Comparison of ENCODE assay signal across 8 cellular contexts in genomic region chr17:3890082-3890892, GRCh38. TPM values are rescaled to one million over a fixed set of nuclear protein-coding genes. Genes with fewer than 3 reads are reported as not detected.
A peak's percentile ranks its signal among the peaks of the same experiment; 100 is the strongest.
DNase-seq lines count a peak whose midpoint lies in the region; ATAC-seq and TF ChIP-seq lines count a peak whose summit lies in the region.

No MANE protein-coding gene starts in this region.

- H3K79me1 ChIP-seq in trophoblast cell (ENCODE audit: low read length) = peaks cover 2% of the 10 kb centered on the region

- no peak overlapping the region for H3K14ac ChIP-seq in trophoblast cell (ENCODE audit: low read length)

- no peak overlapping the region for H4K12ac ChIP-seq in trophoblast cell (ENCODE audit: low read depth, low read length)

- no peak overlapping the region for H2BK12ac ChIP-seq in trophoblast cell (ENCODE audit: low read length)

- H3K36me3 Mint-ChIP-seq in Caco-2 (ENCODE audit: insufficient read depth, unreplicated experiment) = peaks cover 8% of the 10 kb centered on the region

- H3K23ac ChIP-seq in trophoblast cell (ENCODE audit: low read length) = no peak overlapping the region

- H2BK5ac ChIP-seq in trophoblast cell (ENCODE audit: low read depth, low read length, poor library complexity) = no peak overlapping the region

- H3K36me3 ChIP-seq in SJSA1 = peaks cover 18% of the 10 kb centered on the region
- H3K36me3 ChIP-seq in trophoblast cell (ENCODE audit: control insufficient read depth in 1 of 2, insufficient read depth in 2 of 2, low read length in 2 of 2) = no peaks in the 10 kb centered on the region
- H3K36me3 ChIP-seq in Caco-2 (ENCODE audit: control insufficient read depth, insufficient read depth, low read length) = no peaks in the 10 kb centered on the region

- H3K4me3 ChIP-seq in SJSA1 = no peak overlapping the region
- H3K4me3 ChIP-seq in epithelial cell of proximal tubule (ENCODE audit: low read depth, low read length) = no peak overlapping the region
- no peak overlapping the region for H3K4me3 ChIP-seq in trophoblast cell (ENCODE audit: low read depth, low read length)
- no peak overlapping the region for H3K4me3 ChIP-seq in Caco-2 (ENCODE audit: low read depth, low read length)

- H4K8ac ChIP-seq in trophoblast cell (ENCODE audit: low read depth, low read length) = no peak overlapping the region

- peaks cover 9% of the 10 kb centered on the region for H3K4me1 Mint-ChIP-seq in Caco-2 (ENCODE audit: low read depth, unreplicated experiment)

- in situ Hi-C loops in G401 (cut with HindIII; ENCODE audit: low sequenced_read_pairs) = no loop called here

- H2AK5ac ChIP-seq in trophoblast cell (ENCODE audit: low read length) = no peak overlapping the region

- no peak overlapping the region for H3K9ac ChIP-seq in trophoblast cell (ENCODE audit: low read length)

- H3K27me3 ChIP-seq in SJSA1 (replicated peaks) (no peaks in the 10 kb centered on the region), trophoblast cell (ENCODE audit: insufficient read depth, low read length) (peaks cover 16% of the 10 kb centered on the region), Caco-2 (replicated peaks; ENCODE audit: control insufficient read depth, insufficient read depth, low read length) (no peaks in the 10 kb centered on the region)

- WGBS in trophoblast cell (ENCODE audit: extremely low coverage, insufficient coverage, insufficient read length) = no CpG with 5 or more reads among the region's 22 CpGs

- H3K27ac Mint-ChIP-seq in Caco-2 (ENCODE audit: unreplicated experiment) = no peak overlapping the region

- no peaks in the 10 kb centered on the region for H3K79me2 ChIP-seq in trophoblast cell (ENCODE audit: control insufficient read depth, insufficient read depth, low read length, poor library complexity)

- H3K4ac ChIP-seq in trophoblast cell (ENCODE audit: low read depth, low read length) = no peak overlapping the region

- ATAC-seq in GM18505 (IDR thresholded peaks at IDR 0.05; ENCODE audit: unreplicated experiment) = no peak
- no peak for ATAC-seq in HG02763 (IDR thresholded peaks at IDR 0.05; ENCODE audit: unreplicated experiment)

- H3K9me3 Mint-ChIP-seq in Caco-2 (ENCODE audit: unreplicated experiment) = no peaks in the 10 kb centered on the region

- BruUV-seq in Caco-2 (replicated peaks; lab: Mats Ljungman, UMichigan) = no TSS peak

- H3K4me2 ChIP-seq in trophoblast cell (ENCODE audit: low read length) = no peak overlapping the region

- peaks cover 91% of the 10 kb centered on the region for H3K4me1 ChIP-seq in SJSA1 (replicated peaks)
- H3K4me1 ChIP-seq in trophoblast cell (ENCODE audit: control insufficient read depth in 1 of 2, insufficient read depth in 2 of 2, low read length in 2 of 2) = peaks cover 4 to 14% of the 10 kb centered on the region in 2 experiments
- peaks cover 7% of the 10 kb centered on the region; the same call in 1 of the 2 replicates for H3K4me1 ChIP-seq in Caco-2

- no peaks in the 10 kb centered on the region for H3K9me3 ChIP-seq in SJSA1 (replicated peaks)
- peaks cover 5% of the 10 kb centered on the region for H3K9me3 ChIP-seq in trophoblast cell (ENCODE audit: insufficient read depth, low read depth, low read length)
- no peaks in the 10 kb centered on the region for H3K9me3 ChIP-seq in Caco-2

- intact Hi-C loops in Caco-2 (cut with micrococcal nuclease; ENCODE audit: unreplicated experiment) = no loop called here

- H3K18ac ChIP-seq in trophoblast cell (ENCODE audit: low read length) = no peak overlapping the region

- no peak overlapping the region for H4K91ac ChIP-seq in trophoblast cell (ENCODE audit: low read depth, low read length)

- no peaks in the 10 kb centered on the region for H3K27me3 Mint-ChIP-seq in Caco-2 (ENCODE audit: insufficient read depth, unreplicated experiment)

- POLR2A ChIA-PET in Caco-2 (lab: Charles Lee) = no interaction called here

- no peak for TF ChIP-seq CTCF in epithelial cell of proximal tubule (conservative IDR thresholded peaks at IDR 0.05; ENCODE audit: low read depth, low read length)
- TF ChIP-seq CTCF in Caco-2 (IDR thresholded peaks at IDR 0.05; ENCODE audit: insufficient read depth in 1 of 2, low read depth in 1 of 2, low read length in 1 of 2, severe bottlenecking in 1 of 2, unreplicated experiment in 1 of 2) = no peak

- DNase-seq in 8988T (peak; percentile 95), G401 (ENCODE audit: low spot score) (peak; percentile 82), SJSA1 (ENCODE audit: low read depth in 1 of 2, low spot score in 2 of 2) (peak; percentile 98 to 100), epithelial cell of proximal tubule (ENCODE audit: low read depth) (peak; percentile 48), trophoblast cell (peak; percentile 4 to 7), Caco-2 (no peak)

- peak overlapping the region; percentile 84 for H3K27ac ChIP-seq in SJSA1
- no peak overlapping the region for H3K27ac ChIP-seq in trophoblast cell (ENCODE audit: low read depth, low read length)

- H2BK120ac ChIP-seq in trophoblast cell (ENCODE audit: insufficient read depth, low read length, poor library complexity) = no peak overlapping the region

- no peak overlapping the region for H2AFZ ChIP-seq in trophoblast cell (ENCODE audit: insufficient read depth, low read length, poor library complexity)

- TF ChIP-seq POLR2A in GM18505 (IDR thresholded peaks at IDR 0.05; ENCODE audit: borderline replicate concordance, extremely low read depth, insufficient read depth, insufficient read length) = no peak

- no peak overlapping the region for H3K4me3 Mint-ChIP-seq in Caco-2 (ENCODE audit: unreplicated experiment)

- CTCF ChIA-PET in Caco-2 (lab: Charles Lee) = no interaction called here

RNA-seq across cellular contexts. Expression of gene CAMKK1, which starts 2.6 kb away (rescaled TPM):
- 2.3 and 3.4 TPM in 2 replicates for total RNA-seq in G401 (2014; rRNA removed; shearing (Covaris generic))
- total RNA-seq in SJSA1 (2014; rRNA removed; shearing (Covaris generic)) = 12.0 and 15.3 TPM in 2 replicates
- 5.9 and 7.1 TPM in 2 replicates for total RNA-seq in epithelial cell of proximal tubule
- polyA plus RNA-seq in trophoblast cell (2013) = 0.82 and 0.90 TPM in 2 replicates
- 1.4 and 1.9 TPM in 2 replicates for total RNA-seq in Caco-2 (2022)

RNA-seq across cellular contexts. Expression of gene P2RX1, which starts 26.0 kb away (rescaled TPM):
- total RNA-seq in G401 (2014; rRNA removed; shearing (Covaris generic)) = not detected in 2 replicates
- total RNA-seq in SJSA1 (2014; rRNA removed; shearing (Covaris generic)) = 5.1 and 9.6 TPM in 2 replicates
- total RNA-seq in epithelial cell of proximal tubule (not detected in 2 replicates), Caco-2 (2022) (0.23 TPM in 1 of 2 replicates, not detected in the other)
- polyA plus RNA-seq in trophoblast cell (2013) = not detected in 2 replicates

RNA-seq across cellular contexts. Expression of gene NCBP3, which starts 44.2 kb away (rescaled TPM):
- total RNA-seq in G401 (2014; rRNA removed; shearing (Covaris generic)) = 12.9 and 39.6 TPM in 2 replicates
- total RNA-seq in SJSA1 (2014; rRNA removed; shearing (Covaris generic)) = 16.0 and 16.8 TPM in 2 replicates
- 15.2 and 16.4 TPM in 2 replicates for total RNA-seq in epithelial cell of proximal tubule
- 31.8 and 32.8 TPM in 2 replicates for polyA plus RNA-seq in trophoblast cell (2013)
- total RNA-seq in Caco-2 (2022) = 28.4 and 32.8 TPM in 2 replicates

Comparison
In these comparisons a context has a peak if more than half of its experiments do, and no peak if none do; other contexts are left out.
1. DNase-seq: peak in 8988T (single experiment), G401 (single experiment), SJSA1 (2 of 2), epithelial cell of proximal tubule (single experiment) and trophoblast cell (2 of 2); none in Caco-2 (0 of 2).